In the genomic region with DNA sequence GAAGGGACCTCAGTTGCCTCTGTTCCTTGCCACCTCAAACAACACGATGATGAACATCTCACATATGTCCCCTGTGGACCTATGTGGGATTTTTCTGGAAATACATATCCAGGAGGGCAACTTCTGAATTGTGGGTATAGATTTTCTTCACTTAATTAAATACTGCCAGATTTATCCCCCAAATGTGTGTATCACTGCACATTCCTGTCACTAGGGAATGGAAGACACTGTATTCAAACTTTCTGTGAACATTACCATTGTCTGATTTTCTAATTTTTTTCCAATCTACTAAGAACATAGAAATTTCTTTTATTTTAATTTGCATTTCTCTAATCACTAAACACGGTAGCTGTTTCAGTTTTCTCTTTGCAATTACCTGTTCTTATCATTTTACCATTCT, we compare ENCODE assay signal across 20 cellular contexts.
DNase-seq lines count a peak whose midpoint lies in the region; ATAC-seq and TF ChIP-seq lines count a peak whose summit lies in the region.
"Had no signal": no experiment of that assay in that cellular context is flagged by ENCODE, and none has a peak within 500 bp of the region (broad histone marks: within the 10 kb centered on the region; RNA-seq: fewer than 3 reads in every experiment).

No MANE protein-coding gene starts in this region.

- no peak overlapping the region for H3K9ac ChIP-seq in SK-N-SH

- no peak overlapping the region for H3K27ac Mint-ChIP-seq in chondrocyte (ENCODE audit: unreplicated experiment)
- no peak overlapping the region for H3K27ac Mint-ChIP-seq in neural crest cell (ENCODE audit: unreplicated experiment)

- no peak overlapping the region for H3K4me3 ChIP-seq in SK-N-SH (ENCODE audit: low read depth in 2 of 2, low read length in 1 of 2)
- H3K4me3 ChIP-seq: SK-N-MC had no signal

- H3K4me3 Mint-ChIP-seq in chondrocyte (ENCODE audit: unreplicated experiment) (no peak overlapping the region), neural crest cell (no peak overlapping the region)
- H3K4me3 Mint-ChIP-seq: H9 had no signal

- CTCF ChIA-PET in SK-N-SH (lab: Yijun Ruan, JAX), result interaction anchor here (1.2 kb wide), 1 partner anchor 12 kb away, joined by 3 read pairs; no protein-coding TSS in a partner anchor

- intact Hi-C loops in left colon (cut with DNase I, micrococcal nuclease), result no loop called here

- POLR2A ChIA-PET in SK-N-SH (lab: Yijun Ruan, JAX), result no interaction called here

- no peaks in the 10 kb centered on the region for H3K9me3 ChIP-seq in SK-N-SH

- 5% methylated on average over 2 of the region's 2 CpGs for WGBS in SK-N-SH (ENCODE audit: low lambda C conversion rate)

- no peak overlapping the region for H2AFZ ChIP-seq in SK-N-SH (ENCODE audit: low read depth)

- no peak overlapping the region for H3K4me2 ChIP-seq in SK-N-SH

- no peaks in the 10 kb centered on the region for H3F3A ChIP-seq in SK-N-SH (replicated peaks; ENCODE audit: insufficient read depth)

- H3K36me3 ChIP-seq in SK-N-SH (replicated peaks in 1 of 2; ENCODE audit: control insufficient read depth in 1 of 2, insufficient read depth in 2 of 2, low read length in 1 of 2), result no peaks in the 10 kb centered on the region

- H3K36me3 Mint-ChIP-seq in chondrocyte (ENCODE audit: low read depth) (no peaks in the 10 kb centered on the region), neural crest cell (ENCODE audit: low read depth) (no peaks in the 10 kb centered on the region)

- no peak for ATAC-seq in SK-N-SH treated with all-trans-retinoic acid at 6 μM for 48 hours
- no peak for ATAC-seq in HG02840 (IDR thresholded peaks at IDR 0.05; ENCODE audit: low FRiP score, unreplicated experiment)
- no peak for ATAC-seq in left colon

- H3K27me3 ChIP-seq in SK-N-SH (ENCODE audit: insufficient read depth), result no peaks in the 10 kb centered on the region

- DNase-seq in SK-N-SH, result no peak
- DNase-seq in chondrocyte (ENCODE audit: low spot score), result no peak
- DNase-seq in neural crest cell (ENCODE audit: low read depth, low spot score), result no peak
- no peak for DNase-seq in activated CD4-positive, CD25-positive, alpha-beta regulatory T cell (lab: John Stamatoyannopoulos, UW)
- no peak for DNase-seq in NCI-H2029 treated with DMSO at 0.1 percent for 48 hours (lab: John Stamatoyannopoulos, UW)
- DNase-seq in left colon, result no peak
- DNase-seq: C1 segment of cervical spinal cord, DMS 273 treated with DMSO at 0.1 percent for 48 hours, GF-D8, H9, KBM-7, NCI-H1048, NCI-H1436 treated with DMSO at 0.1 percent for 48 hours, NCI-H226, NCI-H524 treated with DMSO at 0.1 percent for 48 hours, Right ventricle myocardium superior had no signal

- 0 out of 2 replicates have a peak, but pooled peaks have one; percentile 23 for TF ChIP-seq CTCF in SK-N-SH (IDR thresholded peaks at IDR 0.05)
- TF ChIP-seq CTCF in chondrocyte (IDR thresholded peaks at IDR 0.05), result peak; percentile 41
- TF ChIP-seq CTCF in neural crest cell (conservative IDR thresholded peaks at IDR 0.05), result peak; percentile 26

- H3K9me2 ChIP-seq in SK-N-SH, result no peaks in the 10 kb centered on the region

- H3K9me3 Mint-ChIP-seq in chondrocyte (ENCODE audit: low read depth), result no peaks in the 10 kb centered on the region
- H3K9me3 Mint-ChIP-seq in neural crest cell, result no peaks in the 10 kb centered on the region
- H3K9me3 Mint-ChIP-seq: H9 had no signal

- H3K27ac ChIP-seq in SK-N-SH (ENCODE audit: low read depth in 2 of 2, low read length in 1 of 2), result no peak overlapping the region
- H3K27ac ChIP-seq: 22Rv1, SK-N-MC had no signal

- no peaks in the 10 kb centered on the region for H3K79me2 ChIP-seq in SK-N-SH (ENCODE audit: insufficient read depth)

- no peaks in the 10 kb centered on the region; a peak in 1 of 4 replicates for H3K4me1 ChIP-seq in SK-N-SH (ENCODE audit: control insufficient read depth in 1 of 2, insufficient read depth in 2 of 2, low read depth in 1 of 2, low read length in 1 of 2)

- TF ChIP-seq RAD21 in SK-N-SH (IDR thresholded peaks at IDR 0.05; ENCODE audit: low read length), result no peak

- peaks cover 68% of the 10 kb centered on the region for H3K27me3 Mint-ChIP-seq in chondrocyte (ENCODE audit: low read depth)
- H3K27me3 Mint-ChIP-seq in neural crest cell (ENCODE audit: low read depth), result peaks cover 80% of the 10 kb centered on the region

- H4K20me1 ChIP-seq in SK-N-SH (ENCODE audit: insufficient read depth), result no peaks in the 10 kb centered on the region

- H3K4me1 Mint-ChIP-seq in chondrocyte (ENCODE audit: low read depth), result no peaks in the 10 kb centered on the region
- no peaks in the 10 kb centered on the region for H3K4me1 Mint-ChIP-seq in neural crest cell
- H3K4me1 Mint-ChIP-seq: H9 had no signal

- no peak for TF ChIP-seq EP300 in SK-N-SH (IDR thresholded peaks at IDR 0.05; ENCODE audit: borderline replicate concordance in 1 of 2, low read depth in 1 of 2, low read length in 1 of 2)

TF ChIP-seq in SK-N-SH, 30 proteins besides CTCF, POLR2A, EP300 and RAD21 (continues in another document):
- TF ChIP-seq ZBTB33 (IDR thresholded peaks at IDR 0.05; ENCODE audit: borderline replicate concordance, low read depth) (no peak), FOXM1 (IDR thresholded peaks at IDR 0.05; ENCODE audit: low read depth) (no peak), GABPA (IDR thresholded peaks at IDR 0.05; ENCODE audit: low read depth) (no peak), TEAD4 (IDR thresholded peaks at IDR 0.05; ENCODE audit: borderline replicate concordance, insufficient read depth) (no peak), EZH2phosphoT487 (IDR thresholded peaks at IDR 0.05; ENCODE audit: borderline replicate concordance, low read depth) (no peak), GATA2 (CRISPR knock-in tag; IDR thresholded peaks at IDR 0.05) (no peak)
- TF ChIP-seq, protein P1, sequence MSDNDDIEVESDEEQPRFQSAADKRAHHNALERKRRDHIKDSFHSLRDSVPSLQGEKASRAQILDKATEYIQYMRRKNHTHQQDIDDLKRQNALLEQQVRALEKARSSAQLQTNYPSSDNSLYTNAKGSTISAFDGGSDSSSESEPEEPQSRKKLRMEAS (IDR thresholded peaks at IDR 0.05; ENCODE audit: low read depth), result no peak
- TF ChIP-seq, protein P2, sequence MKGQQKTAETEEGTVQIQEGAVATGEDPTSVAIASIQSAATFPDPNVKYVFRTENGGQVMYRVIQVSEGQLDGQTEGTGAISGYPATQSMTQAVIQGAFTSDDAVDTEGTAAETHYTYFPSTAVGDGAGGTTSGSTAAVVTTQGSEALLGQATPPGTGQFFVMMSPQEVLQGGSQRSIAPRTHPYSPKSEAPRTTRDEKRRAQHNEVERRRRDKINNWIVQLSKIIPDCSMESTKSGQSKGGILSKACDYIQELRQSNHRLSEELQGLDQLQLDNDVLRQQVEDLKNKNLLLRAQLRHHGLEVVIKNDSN (IDR thresholded peaks at IDR 0.05; ENCODE audit: borderline replicate concordance, low read depth), result no peak

TF ChIP-seq in SK-N-SH treated with all-trans-retinoic acid at 6 μM for 48 hours, 23 proteins besides CTCF, POLR2A, EP300 and RAD21 (continues in another document):
- TF ChIP-seq SNAI2 (CRISPR knock-in tag; IDR thresholded peaks at IDR 0.05) (no peak), ZFP30 (CRISPR knock-in tag; IDR thresholded peaks at IDR 0.05) (no peak), OSR1 (CRISPR knock-in tag; IDR thresholded peaks at IDR 0.05) (no peak), RARB (CRISPR knock-in tag; IDR thresholded peaks at IDR 0.05) (no peak), PPARA (CRISPR knock-in tag; IDR thresholded peaks at IDR 0.05; ENCODE audit: borderline replicate concordance) (no peak), TOX (CRISPR knock-in tag; IDR thresholded peaks at IDR 0.05; ENCODE audit: borderline replicate concordance) (no peak), GLIS3 (CRISPR knock-in tag; IDR thresholded peaks at IDR 0.05) (no peak), ZNF70 (CRISPR knock-in tag; IDR thresholded peaks at IDR 0.05) (no peak), TCF4 (CRISPR knock-in tag; IDR thresholded peaks at IDR 0.05; ENCODE audit: borderline replicate concordance) (no peak), ARNTL (CRISPR knock-in tag; IDR thresholded peaks at IDR 0.05; ENCODE audit: borderline replicate concordance, low read depth) (no peak), ZFP3 (CRISPR knock-in tag; IDR thresholded peaks at IDR 0.05) (no peak), CSDC2 (CRISPR knock-in tag; IDR thresholded peaks at IDR 0.05) (no peak)
- TF ChIP-seq, protein P3, sequence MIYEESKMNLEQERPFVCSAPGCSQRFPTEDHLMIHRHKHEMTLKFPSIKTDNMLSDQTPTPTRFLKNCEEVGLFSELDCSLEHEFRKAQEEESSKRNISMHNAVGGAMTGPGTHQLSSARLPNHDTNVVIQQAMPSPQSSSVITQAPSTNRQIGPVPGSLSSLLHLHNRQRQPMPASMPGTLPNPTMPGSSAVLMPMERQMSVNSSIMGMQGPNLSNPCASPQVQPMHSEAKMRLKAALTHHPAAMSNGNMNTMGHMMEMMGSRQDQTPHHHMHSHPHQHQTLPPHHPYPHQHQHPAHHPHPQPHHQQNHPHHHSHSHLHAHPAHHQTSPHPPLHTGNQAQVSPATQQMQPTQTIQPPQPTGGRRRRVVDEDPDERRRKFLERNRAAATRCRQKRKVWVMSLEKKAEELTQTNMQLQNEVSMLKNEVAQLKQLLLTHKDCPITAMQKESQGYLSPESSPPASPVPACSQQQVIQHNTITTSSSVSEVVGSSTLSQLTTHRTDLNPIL (CRISPR knock-in tag; IDR thresholded peaks at IDR 0.05; ENCODE audit: low read depth), result no peak
- TF ChIP-seq, protein P4, sequence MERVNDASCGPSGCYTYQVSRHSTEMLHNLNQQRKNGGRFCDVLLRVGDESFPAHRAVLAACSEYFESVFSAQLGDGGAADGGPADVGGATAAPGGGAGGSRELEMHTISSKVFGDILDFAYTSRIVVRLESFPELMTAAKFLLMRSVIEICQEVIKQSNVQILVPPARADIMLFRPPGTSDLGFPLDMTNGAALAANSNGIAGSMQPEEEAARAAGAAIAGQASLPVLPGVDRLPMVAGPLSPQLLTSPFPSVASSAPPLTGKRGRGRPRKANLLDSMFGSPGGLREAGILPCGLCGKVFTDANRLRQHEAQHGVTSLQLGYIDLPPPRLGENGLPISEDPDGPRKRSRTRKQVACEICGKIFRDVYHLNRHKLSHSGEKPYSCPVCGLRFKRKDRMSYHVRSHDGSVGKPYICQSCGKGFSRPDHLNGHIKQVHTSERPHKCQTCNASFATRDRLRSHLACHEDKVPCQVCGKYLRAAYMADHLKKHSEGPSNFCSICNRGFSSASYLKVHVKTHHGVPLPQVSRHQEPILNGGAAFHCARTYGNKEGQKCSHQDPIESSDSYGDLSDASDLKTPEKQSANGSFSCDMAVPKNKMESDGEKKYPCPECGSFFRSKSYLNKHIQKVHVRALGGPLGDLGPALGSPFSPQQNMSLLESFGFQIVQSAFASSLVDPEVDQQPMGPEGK (CRISPR knock-in tag; IDR thresholded peaks at IDR 0.05; ENCODE audit: borderline replicate concordance), result no peak
